1 cellular context compared by ENCODE assay signal in genomic region chr1:203451849-203452784, GRCh38.
TF ChIP-seq lines count a peak whose summit lies in the region.

No MANE protein-coding gene starts in this region.

TF ChIP-seq in IMR-90, 13 proteins besides CTCF, POLR2A, EP300 and RAD21:
- TF ChIP-seq ELK1 (IDR thresholded peaks at IDR 0.05; ENCODE audit: borderline replicate concordance, low read depth, low read length) (no peak), MAFK (IDR thresholded peaks at IDR 0.05; ENCODE audit: low read depth, low read length) (no peak), RFX5 (IDR thresholded peaks at IDR 0.05; ENCODE audit: low read depth, low read length) (no peak), MXI1 (IDR thresholded peaks at IDR 0.05; ENCODE audit: borderline replicate concordance, low read depth, low read length) (no peak), USF2 (IDR thresholded peaks at IDR 0.05; ENCODE audit: low read depth, low read length) (no peak), NFE2L2 (IDR thresholded peaks at IDR 0.05; ENCODE audit: low read depth, low read length) (no peak), FOS (IDR thresholded peaks at IDR 0.05; ENCODE audit: low read depth, low read length) (no peak), RCOR1 (IDR thresholded peaks at IDR 0.05; ENCODE audit: insufficient replicate concordance, low read length) (no peak), MAZ (IDR thresholded peaks at IDR 0.05; ENCODE audit: borderline replicate concordance, low read depth, low read length) (no peak), CEBPB (IDR thresholded peaks at IDR 0.05; ENCODE audit: low read depth, low read length) (no peak), BHLHE40 (IDR thresholded peaks at IDR 0.05; ENCODE audit: low read depth, low read length) (no peak)
